15 cellular contexts compared by ENCODE assay signal in the genomic region with DNA sequence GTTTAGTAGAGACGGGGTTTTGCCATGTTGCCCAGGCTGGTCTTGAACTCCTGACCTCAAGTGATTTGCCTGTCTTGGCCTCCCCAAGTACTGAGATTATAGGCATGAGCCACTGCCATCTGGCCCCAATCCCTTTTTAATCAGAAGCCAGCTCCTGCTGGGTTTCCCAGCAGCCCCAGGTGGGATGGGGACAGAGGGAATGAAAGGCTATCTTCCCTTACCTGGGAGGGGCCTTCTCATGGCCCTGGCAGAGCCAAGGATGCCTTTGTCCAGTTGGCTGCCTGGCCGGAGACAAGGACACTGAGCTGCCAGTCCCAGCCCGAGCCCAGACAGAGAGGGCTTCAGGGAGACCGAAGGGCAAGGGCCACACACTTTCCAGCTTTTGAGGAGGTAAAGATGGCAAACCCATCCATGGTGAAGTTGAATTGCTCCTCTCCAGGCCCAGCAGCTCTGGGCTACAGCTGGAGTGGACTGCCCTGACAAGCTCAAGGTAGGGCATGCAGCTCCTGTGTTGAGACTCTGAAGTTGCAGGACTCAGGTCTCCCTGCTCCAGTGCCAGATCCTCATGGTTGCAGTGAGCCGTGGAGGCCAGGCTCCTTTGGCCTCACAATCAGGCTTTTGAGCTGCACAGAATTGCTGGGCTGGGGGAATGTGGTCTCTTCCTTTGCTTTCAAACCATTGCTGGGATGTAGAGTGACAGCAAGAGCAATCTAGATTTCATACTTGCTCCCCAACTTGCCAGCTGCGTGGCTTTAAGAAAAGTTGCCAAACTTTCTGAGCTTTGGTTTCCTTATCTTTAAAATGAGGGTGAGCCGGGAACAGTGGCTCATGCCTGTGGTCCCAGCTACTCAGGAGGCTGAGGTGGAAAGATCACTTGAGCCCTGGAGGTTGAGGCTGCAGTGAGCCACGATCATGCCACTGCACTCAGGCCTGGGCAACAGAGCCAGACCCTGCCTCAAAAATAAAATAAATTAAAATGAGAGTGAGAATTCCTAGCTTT. TPM values are rescaled to one million over a fixed set of nuclear protein-coding genes. Genes with fewer than 3 reads are reported as not detected.
DNase-seq lines count a peak whose midpoint lies in the region; ATAC-seq and TF ChIP-seq lines count a peak whose summit lies in the region.
"Had no signal": no experiment of that assay in that cellular context is flagged by ENCODE, and none has a peak within 500 bp of the region (broad histone marks: within the 10 kb centered on the region; RNA-seq: fewer than 3 reads in every experiment).

No MANE protein-coding gene starts in this region.

- H3K4me1 Mint-ChIP-seq in glutamatergic neuron (ENCODE audit: low read depth, unreplicated experiment) = peaks cover 10% of the 10 kb centered on the region
- H3K4me1 Mint-ChIP-seq in stimulated activated memory B cell treated with anti-CD40 and anti-IgM and Interleukin-4, amounts not matched to agents 10 μg/mL and 1 μg/mL and 100 μg/mL, for 72 hours = no peaks in the 10 kb centered on the region

- no peak overlapping the region for H3K4me3 ChIP-seq in brain microvascular endothelial cell (ENCODE audit: low read depth, low read length)

- DNase-seq in DMS79 (lab: John Stamatoyannopoulos, UW) (peak; percentile 44), NCI-H226 (peak; percentile 35), brain microvascular endothelial cell (peak; percentile 48), glutamatergic neuron (no peak), NCI-H446 (lab: John Stamatoyannopoulos, UW) (no peak), left colon (no peak)
- DNase-seq: DMS 273 treated with DMSO at 0.1 percent for 48 hours, NCI-H1105 treated with DMSO at 0.1 percent for 48 hours, NCI-H1930, NCI-H2171, NCI-H510A, SIG-M5 had no signal

- intact Hi-C loops in left colon (cut with DNase I, micrococcal nuclease) = no loop called here

- in situ Hi-C loops in brain microvascular endothelial cell (cut with HindIII; ENCODE audit: low pct_ligation_motif_present, low sequenced_read_pairs) = no loop called here

- H3K27ac ChIP-seq in brain microvascular endothelial cell = no peak overlapping the region
- H3K27ac ChIP-seq: KMS-11 had no signal

- no peaks in the 10 kb centered on the region for H3K36me3 Mint-ChIP-seq in glutamatergic neuron (ENCODE audit: unreplicated experiment)
- no peaks in the 10 kb centered on the region for H3K36me3 Mint-ChIP-seq in stimulated activated memory B cell treated with anti-CD40 and anti-IgM and Interleukin-4, amounts not matched to agents 10 μg/mL and 1 μg/mL and 100 μg/mL, for 72 hours

- TF ChIP-seq CTCF in brain microvascular endothelial cell (IDR thresholded peaks at IDR 0.05; ENCODE audit: low read depth, low read length, missing control alignments) (no peak), glutamatergic neuron (IDR thresholded peaks at IDR 0.05; ENCODE audit: partially characterized antibody, unreplicated experiment) (no peak)

- H3K27me3 ChIP-seq in brain microvascular endothelial cell (replicated peaks) = no peaks in the 10 kb centered on the region

- peaks cover 5% of the 10 kb centered on the region for H3K27me3 Mint-ChIP-seq in glutamatergic neuron (ENCODE audit: unreplicated experiment)
- H3K27me3 Mint-ChIP-seq in stimulated activated memory B cell treated with anti-CD40 and anti-IgM and Interleukin-4, amounts not matched to agents 10 μg/mL and 1 μg/mL and 100 μg/mL, for 72 hours = peaks cover 17% of the 10 kb centered on the region

- H3K27ac Mint-ChIP-seq in glutamatergic neuron (ENCODE audit: unreplicated experiment) = peak overlapping the region; percentile 43
- H3K27ac Mint-ChIP-seq in stimulated activated memory B cell treated with anti-CD40 and anti-IgM and Interleukin-4, amounts not matched to agents 10 μg/mL and 1 μg/mL and 100 μg/mL, for 72 hours = no peak overlapping the region

- peaks cover 9% of the 10 kb centered on the region for H3K9me3 Mint-ChIP-seq in glutamatergic neuron (ENCODE audit: unreplicated experiment)
- H3K9me3 Mint-ChIP-seq in stimulated activated memory B cell treated with anti-CD40 and anti-IgM and Interleukin-4, amounts not matched to agents 10 μg/mL and 1 μg/mL and 100 μg/mL, for 72 hours = no peaks in the 10 kb centered on the region

- no peaks in the 10 kb centered on the region for H3K36me3 ChIP-seq in brain microvascular endothelial cell (replicated peaks)

- ATAC-seq in left colon = no peak
- ATAC-seq in HG03378 (IDR thresholded peaks at IDR 0.05; ENCODE audit: unreplicated experiment) = no peak
- no peak for ATAC-seq in stimulated activated memory B cell treated with anti-CD40 and anti-IgM and Interleukin-4, amounts not matched to agents 10 μg/mL and 1 μg/mL and 100 μg/mL, for 72 hours

- no peak overlapping the region for H3K4me3 Mint-ChIP-seq in glutamatergic neuron (ENCODE audit: unreplicated experiment)
- no peak overlapping the region for H3K4me3 Mint-ChIP-seq in stimulated activated memory B cell treated with anti-CD40 and anti-IgM and Interleukin-4, amounts not matched to agents 10 μg/mL and 1 μg/mL and 100 μg/mL, for 72 hours

RNA-seq across cellular contexts. Expression of gene IL34, which starts 44.5 kb away (rescaled TPM):
- 0.42 TPM for total RNA-seq in glutamatergic neuron (ENCODE audit: unreplicated experiment)
- 1 to 10 TPM in 1 of 2 donors, under 1 TPM in 1; 0.89 to 1.5 TPM for total RNA-seq in left colon

Comparison
In these comparisons a context has a peak if more than half of its experiments do, and no peak if none do; other contexts are left out.
1. DNase-seq: peak in DMS79 (single experiment), NCI-H226 (single experiment) and brain microvascular endothelial cell (single experiment); none in glutamatergic neuron (single experiment), NCI-H446 (0 of 2) and left colon (0 of 2).